Comparison of ENCODE assay signal across 21 cellular contexts in genomic region chr10:101687088-101687487, GRCh38. TPM values are rescaled to one million over a fixed set of nuclear protein-coding genes. Genes with fewer than 3 reads are reported as not detected.
A peak's percentile ranks its signal among the peaks of the same experiment; 100 is the strongest.
DNase-seq lines count a peak whose midpoint lies in the region; ATAC-seq and TF ChIP-seq lines count a peak whose summit lies in the region.
"Had no signal": no experiment of that assay in that cellular context is flagged by ENCODE, and none has a peak within 500 bp of the region (broad histone marks: within the 10 kb centered on the region; RNA-seq: fewer than 3 reads in every experiment).

No MANE protein-coding gene starts in this region.

- no peaks in the 10 kb centered on the region for H3K27me3 ChIP-seq in skeletal muscle satellite cell (ENCODE audit: control insufficient read depth, insufficient read depth, low read length)
- H3K27me3 ChIP-seq: neutrophil had no signal

- no peaks in the 10 kb centered on the region for H3K36me3 Mint-ChIP-seq in natural killer cell
- H3K36me3 Mint-ChIP-seq in natural killer cell treated with Interleukin-12 subunit alpha and Interleukin-12 subunit beta and Interleukin-15 and Interleukin-18, amount 100 ng/mL, for 72 hours = no peaks in the 10 kb centered on the region
- no peaks in the 10 kb centered on the region for H3K36me3 Mint-ChIP-seq in endothelial cell (ENCODE audit: low read depth, unreplicated experiment)

- intact Hi-C loops in natural killer cell (cut with micrococcal nuclease) = no loop called here

- H3K9me3 ChIP-seq in skeletal muscle satellite cell (replicated peaks; ENCODE audit: low read length) = no peaks in the 10 kb centered on the region
- H3K9me3 ChIP-seq: neutrophil, psoas muscle had no signal

- DNase-seq in natural killer cell (no peak), NCI-H69 (lab: John Stamatoyannopoulos, UW) (peak; percentile 4), endothelial cell (ENCODE audit: low spot score) (no peak), glomerular visceral epithelial cell (ENCODE audit: extremely low spot score) (no peak)
- no peak for DNase-seq in natural killer cell treated with Interleukin-12 subunit alpha and Interleukin-12 subunit beta and Interleukin-15 and Interleukin-18, amount 100 ng/mL, for 72 hours (ENCODE audit: low spot score)
- DNase-seq: activated naive CD4-positive, alpha-beta T cell treated with anti-CD3 and anti-CD28 coated beads for 36 hours; central memory CD4-positive, alpha-beta T cell; dermis blood vessel endothelial cell; DMS153; kidney; NCI-H2029 treated with DMSO at 0.1 percent for 48 hours; NCI-H446 treated with DMSO at 0.1 percent for 48 hours; NK-92 treated with Interleukin-12 subunit alpha and Interleukin-12 subunit beta, amount 100 ng/mL, for 24 hours; psoas muscle; stimulated activated CD8-positive, alpha-beta memory T cell treated with anti-CD3 and anti-CD28 coated beads, Interleukin-4, amount 100 ng/mL, for 48 hours had no signal

- no peak overlapping the region for H3K4me3 ChIP-seq in skeletal muscle satellite cell (ENCODE audit: low read length)
- H3K4me3 ChIP-seq: psoas muscle had no signal

- H3K9me3 Mint-ChIP-seq in natural killer cell (no peaks in the 10 kb centered on the region), endothelial cell (ENCODE audit: unreplicated experiment) (no peaks in the 10 kb centered on the region)
- H3K9me3 Mint-ChIP-seq in natural killer cell treated with Interleukin-12 subunit alpha and Interleukin-12 subunit beta and Interleukin-15 and Interleukin-18, amount 100 ng/mL, for 72 hours = no peaks in the 10 kb centered on the region
- H3K9me3 Mint-ChIP-seq: activated naive CD4-positive, alpha-beta T cell treated with anti-CD3 and anti-CD28 coated beads for 36 hours; T-helper 1 cell treated with Interleukin-12 subunit alpha and Interleukin-12 subunit beta and Interleukin-4 antibody, amounts not matched to agents 30 μg/mL and 1 μg/mL, for 36 hours; type B pancreatic cell had no signal

- no peak for ATAC-seq in natural killer cell
- ATAC-seq in natural killer cell treated with Interleukin-12 subunit alpha and Interleukin-12 subunit beta and Interleukin-15 and Interleukin-18, amount 100 ng/mL, for 72 hours = no peak
- no peak for ATAC-seq in HG03196 (IDR thresholded peaks at IDR 0.05; ENCODE audit: unreplicated experiment)
- no peak for ATAC-seq in HG03521 (IDR thresholded peaks at IDR 0.05; ENCODE audit: unreplicated experiment)

- H3K27me3 Mint-ChIP-seq in natural killer cell (ENCODE audit: low read depth in 2 of 2) (no peaks in the 10 kb centered on the region), endothelial cell (ENCODE audit: unreplicated experiment) (peaks cover 4% of the 10 kb centered on the region)
- H3K27me3 Mint-ChIP-seq in natural killer cell treated with Interleukin-12 subunit alpha and Interleukin-12 subunit beta and Interleukin-15 and Interleukin-18, amount 100 ng/mL, for 72 hours = no peaks in the 10 kb centered on the region
- H3K27me3 Mint-ChIP-seq: type B pancreatic cell had no signal

- H3K4me3 Mint-ChIP-seq in natural killer cell = no peak overlapping the region
- no peak overlapping the region for H3K4me3 Mint-ChIP-seq in natural killer cell treated with Interleukin-12 subunit alpha and Interleukin-12 subunit beta and Interleukin-15 and Interleukin-18, amount 100 ng/mL, for 72 hours
- H3K4me3 Mint-ChIP-seq in endothelial cell (ENCODE audit: unreplicated experiment) = peak overlapping the region; percentile 18
- H3K4me3 Mint-ChIP-seq: activated naive CD4-positive, alpha-beta T cell treated with anti-CD3 and anti-CD28 coated beads for 36 hours; T-helper 1 cell treated with Interleukin-12 subunit alpha and Interleukin-12 subunit beta and Interleukin-4 antibody, amounts not matched to agents 30 μg/mL and 1 μg/mL, for 36 hours; type B pancreatic cell had no signal

- H3K4me2 ChIP-seq in skeletal muscle satellite cell (ENCODE audit: low read length) = peak overlapping the region; percentile 60

- TF ChIP-seq CTCF in natural killer cell (IDR thresholded peaks at IDR 0.05) = no peak
- TF ChIP-seq CTCF in endothelial cell (IDR thresholded peaks at IDR 0.05; ENCODE audit: unreplicated experiment) = no peak

- no peak overlapping the region for H3K9ac ChIP-seq in skeletal muscle satellite cell (ENCODE audit: low read depth, low read length)

- peaks cover 34% of the 10 kb centered on the region for H3K4me1 ChIP-seq in skeletal muscle satellite cell (ENCODE audit: control insufficient read depth, insufficient read depth, low read length)

- H3K4me1 Mint-ChIP-seq in natural killer cell (peaks cover 81 to 82% of the 10 kb centered on the region in 2 donors), endothelial cell (ENCODE audit: unreplicated experiment) (peaks cover 43% of the 10 kb centered on the region)
- H3K4me1 Mint-ChIP-seq in natural killer cell treated with Interleukin-12 subunit alpha and Interleukin-12 subunit beta and Interleukin-15 and Interleukin-18, amount 100 ng/mL, for 72 hours (ENCODE audit: low read depth in 2 of 2) = peaks cover 45 to 66% of the 10 kb centered on the region in 2 donors

- peak overlapping the region; percentile 56 to 72 for H3K27ac Mint-ChIP-seq in natural killer cell
- no peak overlapping the region for H3K27ac Mint-ChIP-seq in natural killer cell treated with Interleukin-12 subunit alpha and Interleukin-12 subunit beta and Interleukin-15 and Interleukin-18, amount 100 ng/mL, for 72 hours
- H3K27ac Mint-ChIP-seq in endothelial cell (ENCODE audit: unreplicated experiment) = no peak overlapping the region
- H3K27ac Mint-ChIP-seq: activated naive CD4-positive, alpha-beta T cell treated with anti-CD3 and anti-CD28 coated beads for 36 hours; T-helper 1 cell treated with Interleukin-12 subunit alpha and Interleukin-12 subunit beta and Interleukin-4 antibody, amounts not matched to agents 30 μg/mL and 1 μg/mL, for 36 hours; type B pancreatic cell had no signal

- H3K36me3 ChIP-seq in skeletal muscle satellite cell (ENCODE audit: insufficient read depth, low read length) = no peaks in the 10 kb centered on the region
- H3K36me3 ChIP-seq: neutrophil had no signal

RNA-seq across cellular contexts. Expression of gene FBXW4, which starts 7.9 kb away (rescaled TPM):
- total RNA-seq in natural killer cell (100 to 1,000 TPM in 1 of 3 donors, 10 to 100 TPM in 2; 85.9 to 106 (median 91.9) TPM), endothelial cell (ENCODE audit: unreplicated experiment) (36.0 TPM)
- total RNA-seq in natural killer cell treated with Interleukin-12 subunit alpha and Interleukin-12 subunit beta and Interleukin-15 and Interleukin-18, amount 100 ng/mL, for 72 hours = 10 to 100 TPM; 45.5 to 52.3 TPM
- total RNA-seq in skeletal muscle satellite cell (2012; rRNA removed) = 23.6 and 31.7 TPM in 2 replicates

Comparison
In these comparisons a context has a peak if more than half of its experiments do, and no peak if none do; other contexts are left out.
1. H3K27ac Mint-ChIP-seq: peak in natural killer cell (2 of 2); none in natural killer cell treated with Interleukin-12 subunit alpha and Interleukin-12 subunit beta and Interleukin-15 and Interleukin-18, amount 100 ng/mL, for 72 hours (0 of 2) and endothelial cell (single experiment).